In genomic region chr10:4807803-4808507, GRCh38 we compare ENCODE assay signal across 11 cellular contexts. TPM values are rescaled to one million over a fixed set of nuclear protein-coding genes. Genes with fewer than 3 reads are reported as not detected.
DNase-seq lines count a peak whose midpoint lies in the region; ATAC-seq lines count a peak whose summit lies in the region.
"Had no signal": no experiment of that assay in that cellular context is flagged by ENCODE, and none has a peak within 500 bp of the region (broad histone marks: within the 10 kb centered on the region; RNA-seq: fewer than 3 reads in every experiment).

No MANE protein-coding gene starts in this region.

- peak; percentile 81 for DNase-seq in AG08395 (ENCODE audit: low spot score)
- peak; percentile 79 for DNase-seq in HS-5 (ENCODE audit: low read depth)
- peak; percentile 66 for DNase-seq in fibroblast of gingiva (ENCODE audit: low read depth)
- no peak for DNase-seq in NCI-H748 treated with DMSO at 0.1 percent for 48 hours (lab: John Stamatoyannopoulos, UW)
- no peak for DNase-seq in activated naive CD4-positive, alpha-beta T cell treated with anti-CD3 and anti-CD28 coated beads, Interleukin-2, amount 50 U/mL, for 72 hours (ENCODE audit: low spot score in 2 of 2)
- no peak for DNase-seq in KBM-7
- DNase-seq in left ventricle myocardium superior, result no peak
- DNase-seq: activated naive CD8-positive, alpha-beta T cell treated with anti-CD3 and anti-CD28 coated beads, Interleukin-2, amount 10 ng/mL, durations not matched to agents 7 days and 5 days; COR-L47; lower lobe of right lung had no signal

- no peaks in the 10 kb centered on the region for H3K9me3 Mint-ChIP-seq in activated naive CD4-positive, alpha-beta T cell treated with anti-CD3 and anti-CD28 coated beads, Interleukin-2, amount 50 U/mL, for 72 hours
- H3K9me3 Mint-ChIP-seq: activated naive CD8-positive, alpha-beta T cell treated with anti-CD3 and anti-CD28 coated beads, Interleukin-2, amount 10 ng/mL, durations not matched to agents 7 days and 5 days had no signal

- H3K36me3 Mint-ChIP-seq in activated naive CD4-positive, alpha-beta T cell treated with anti-CD3 and anti-CD28 coated beads, Interleukin-2, amount 50 U/mL, for 72 hours, result no peaks in the 10 kb centered on the region
- H3K36me3 Mint-ChIP-seq: activated naive CD8-positive, alpha-beta T cell treated with anti-CD3 and anti-CD28 coated beads, Interleukin-2, amount 10 ng/mL, durations not matched to agents 7 days and 5 days had no signal

- ATAC-seq in GM19452 (IDR thresholded peaks at IDR 0.05; ENCODE audit: unreplicated experiment) (peak; percentile 73), left ventricle myocardium superior (no peak)
- no peak for ATAC-seq in activated naive CD4-positive, alpha-beta T cell treated with anti-CD3 and anti-CD28 coated beads, Interleukin-2, amount 50 U/mL, for 72 hours
- ATAC-seq: lower lobe of right lung had no signal

- intact Hi-C loops in left ventricle myocardium superior (cut with micrococcal nuclease), result no loop called here

- H3K27ac Mint-ChIP-seq in activated naive CD4-positive, alpha-beta T cell treated with anti-CD3 and anti-CD28 coated beads, Interleukin-2, amount 50 U/mL, for 72 hours, result no peak overlapping the region
- H3K27ac Mint-ChIP-seq: activated naive CD8-positive, alpha-beta T cell treated with anti-CD3 and anti-CD28 coated beads, Interleukin-2, amount 10 ng/mL, durations not matched to agents 7 days and 5 days had no signal

- in situ Hi-C loops in KBM-7 (cut with MboI; ENCODE audit: low pct_unique_long_range_greater_than_20kb, low sequenced_read_pairs), result no loop called here

RNA-seq across cellular contexts. Expression of gene AKR1E2, which starts 18.1 kb away (rescaled TPM):
- total RNA-seq in activated naive CD4-positive, alpha-beta T cell treated with anti-CD3 and anti-CD28 coated beads, Interleukin-2, amount 50 U/mL, for 72 hours, result 1 to 10 TPM; 3.1 to 7.5 TPM
- 4.5 TPM for total RNA-seq in left ventricle myocardium superior

Comparison
In these comparisons a context has a peak if more than half of its experiments do, and no peak if none do; other contexts are left out.
1. DNase-seq: peak in AG08395 (single experiment), HS-5 (single experiment) and fibroblast of gingiva (single experiment); none in NCI-H748 treated with DMSO at 0.1 percent for 48 hours (single experiment), activated naive CD4-positive, alpha-beta T cell treated with anti-CD3 and anti-CD28 coated beads, Interleukin-2, amount 50 U/mL, for 72 hours (0 of 2), KBM-7 (single experiment) and left ventricle myocardium superior (single experiment).